ENCODE assay signal across 35 cellular contexts in genomic region chr10:83753490-83753889, GRCh38.
DNase-seq lines count a peak whose midpoint lies in the region; ATAC-seq, FAIRE-seq and TF ChIP-seq lines count a peak whose summit lies in the region.
"Had no signal": no experiment of that assay in that cellular context is flagged by ENCODE, and none has a peak within 500 bp of the region (broad histone marks: within the 10 kb centered on the region; RNA-seq: fewer than 3 reads in every experiment).

No MANE protein-coding gene starts in this region.

- H3K9ac ChIP-seq in K562 (ENCODE audit: insufficient read depth in 1 of 2, low read depth in 2 of 2, low read length in 2 of 2) (no peak overlapping the region), endodermal cell (ENCODE audit: extremely low read depth, low read length, poor library complexity, severe bottlenecking) (no peak overlapping the region)
- H3K9ac ChIP-seq: BLaER1; BLaER1 treated with 17β-estradiol and CSF1 and Interleukin-3, amounts not matched to agents 10 nM and 100 nM had no signal

- H2AFZ ChIP-seq in K562 (ENCODE audit: low read depth, low read length) = no peak overlapping the region

- peaks cover 20% of the 10 kb centered on the region for H3K27me3 Mint-ChIP-seq in endodermal cell (ENCODE audit: insufficient read depth)
- no peaks in the 10 kb centered on the region for H3K27me3 Mint-ChIP-seq in activated T-helper 1 cell treated with anti-CD3 and anti-CD28 coated beads, Interleukin-12 subunit alpha, Interleukin-12 subunit beta, Interleukin-2, Interleukin-4 antibody, amounts not matched to agents 30 ng/mL and 10 ng/mL and 1 ng/mL, durations not matched to agents 14 hours and 24 hours and 36 hours (ENCODE audit: insufficient read depth)
- H3K27me3 Mint-ChIP-seq: B cell; CD4-positive, alpha-beta memory T cell; CD4-positive, alpha-beta T cell; CD4-positive, CD25-positive, alpha-beta regulatory T cell had no signal

- H3K9me3 Mint-ChIP-seq in endodermal cell = peaks cover 62% of the 10 kb centered on the region
- peaks cover 52% of the 10 kb centered on the region for H3K9me3 Mint-ChIP-seq in activated T-helper 1 cell treated with anti-CD3 and anti-CD28 coated beads, Interleukin-12 subunit alpha, Interleukin-12 subunit beta, Interleukin-2, Interleukin-4 antibody, amounts not matched to agents 30 ng/mL and 10 ng/mL and 1 ng/mL, durations not matched to agents 14 hours and 24 hours and 36 hours

- H3K9me1 ChIP-seq in K562 (ENCODE audit: control insufficient read depth, insufficient read depth, low read length) = no peaks in the 10 kb centered on the region

- H3K4me1 Mint-ChIP-seq in endodermal cell = no peaks in the 10 kb centered on the region
- no peaks in the 10 kb centered on the region for H3K4me1 Mint-ChIP-seq in activated T-helper 1 cell treated with anti-CD3 and anti-CD28 coated beads, Interleukin-12 subunit alpha, Interleukin-12 subunit beta, Interleukin-2, Interleukin-4 antibody, amounts not matched to agents 30 ng/mL and 10 ng/mL and 1 ng/mL, durations not matched to agents 14 hours and 24 hours and 36 hours (ENCODE audit: low read depth)
- H3K4me1 Mint-ChIP-seq: B cell; CD14-positive monocyte; CD4-positive, CD25-positive, alpha-beta regulatory T cell; CD8-positive, alpha-beta memory T cell had no signal

- intact Hi-C loops in K562 (cut with micrococcal nuclease) = no loop called here
- intact Hi-C loops in activated T-helper 1 cell treated with anti-CD3 and anti-CD28 coated beads, Interleukin-12 subunit alpha, Interleukin-12 subunit beta, Interleukin-2, Interleukin-4 antibody, amounts not matched to agents 30 ng/mL and 10 ng/mL and 1 ng/mL, durations not matched to agents 14 hours and 24 hours and 36 hours (cut with micrococcal nuclease) = no loop called here

- WGBS in K562 (ENCODE audit: insufficient coverage, low coverage, missing lambda C conversion rate) = 0% methylated on average over 2 of the region's 2 CpGs
- 79 to 93% methylated on average over 2 of the region's 2 CpGs for WGBS in endodermal cell (ENCODE audit: insufficient coverage in 1 of 2, insufficient read length in 1 of 2), 2 experiments

- H3K9me3 ChIP-seq in HEK293 (ENCODE audit: control insufficient read depth, insufficient read depth, low read depth, low read length) (no peaks in the 10 kb centered on the region), K562 (replicated peaks; ENCODE audit: control insufficient read depth, insufficient read depth, low read depth, low read length) (no peaks in the 10 kb centered on the region; the same call in 1 of the 2 replicates), endodermal cell (ENCODE audit: control insufficient read depth, low read length) (peaks cover 42% of the 10 kb centered on the region)
- H3K9me3 ChIP-seq: BE2C had no signal

- no peak overlapping the region for H3K4me3 Mint-ChIP-seq in endodermal cell
- no peak overlapping the region for H3K4me3 Mint-ChIP-seq in activated T-helper 1 cell treated with anti-CD3 and anti-CD28 coated beads, Interleukin-12 subunit alpha, Interleukin-12 subunit beta, Interleukin-2, Interleukin-4 antibody, amounts not matched to agents 30 ng/mL and 10 ng/mL and 1 ng/mL, durations not matched to agents 14 hours and 24 hours and 36 hours
- H3K4me3 Mint-ChIP-seq: B cell; CD14-positive monocyte; CD4-positive, alpha-beta T cell; CD4-positive, CD25-positive, alpha-beta regulatory T cell; CD8-positive, alpha-beta memory T cell; CD8-positive, alpha-beta T cell had no signal

- no peak for ATAC-seq in K562
- ATAC-seq: A549; CD8-positive, alpha-beta T cell had no signal

- H3K79me2 ChIP-seq in K562 (ENCODE audit: control insufficient read depth, insufficient read depth, low read length) = no peaks in the 10 kb centered on the region

- no peak for DNase-seq in K562 (ENCODE audit: extremely low read depth in 1 of 4, low spot score in 3 of 4)
- no peak for DNase-seq in endodermal cell
- DNase-seq in activated T-helper 1 cell treated with anti-CD3 and anti-CD28 coated beads, Interleukin-12 subunit alpha, Interleukin-12 subunit beta, Interleukin-2, Interleukin-4 antibody, amounts not matched to agents 30 ng/mL and 10 ng/mL and 1 ng/mL, durations not matched to agents 14 hours and 24 hours and 36 hours (ENCODE audit: low spot score) = no peak
- DNase-seq in effector CD4-positive, alpha-beta T cell = no peak
- no peak for DNase-seq in inferior parietal cortex (ENCODE audit: extremely low spot score)
- DNase-seq: 8988T; ACHN; AML-193; BE2C; C1 segment of cervical spinal cord; Caco-2; Calu3; CD4-positive, alpha-beta memory T cell; CD4-positive, alpha-beta T cell; CD4-positive, CD25-positive, alpha-beta regulatory T cell; CD8-positive, alpha-beta memory T cell; CD8-positive, alpha-beta T cell; COR-L47; DMS 273 treated with DMSO at 0.1 percent for 48 hours; DMS153; DMS53; DMS79; DMS79 treated with DMSO at 0.1 percent for 48 hours; DND-41; EL had no signal

- peaks cover 9% of the 10 kb centered on the region for H3K36me3 Mint-ChIP-seq in endodermal cell (ENCODE audit: low read depth)
- H3K36me3 Mint-ChIP-seq in activated T-helper 1 cell treated with anti-CD3 and anti-CD28 coated beads, Interleukin-12 subunit alpha, Interleukin-12 subunit beta, Interleukin-2, Interleukin-4 antibody, amounts not matched to agents 30 ng/mL and 10 ng/mL and 1 ng/mL, durations not matched to agents 14 hours and 24 hours and 36 hours (ENCODE audit: low read depth) = no peaks in the 10 kb centered on the region
- H3K36me3 Mint-ChIP-seq: CD14-positive monocyte; CD4-positive, CD25-positive, alpha-beta regulatory T cell; CD8-positive, alpha-beta T cell had no signal

- H3K27ac ChIP-seq in HEK293 (ENCODE audit: extremely low read depth, low read depth, low read length) = no peak overlapping the region
- no peak overlapping the region for H3K27ac ChIP-seq in K562 (ENCODE audit: extremely low read depth, low read depth, low read length)
- H3K27ac ChIP-seq in endodermal cell (ENCODE audit: low read depth, low read length) = no peak overlapping the region
- H3K27ac ChIP-seq: 22Rv1; A549; BLaER1; BLaER1 treated with 17β-estradiol and CSF1 and Interleukin-3, amounts not matched to agents 10 nM and 100 nM; C4-2B had no signal

- H3K27ac Mint-ChIP-seq in endodermal cell = no peak overlapping the region
- no peak overlapping the region for H3K27ac Mint-ChIP-seq in activated T-helper 1 cell treated with anti-CD3 and anti-CD28 coated beads, Interleukin-12 subunit alpha, Interleukin-12 subunit beta, Interleukin-2, Interleukin-4 antibody, amounts not matched to agents 30 ng/mL and 10 ng/mL and 1 ng/mL, durations not matched to agents 14 hours and 24 hours and 36 hours
- H3K27ac Mint-ChIP-seq: B cell; CD14-positive monocyte; CD4-positive, alpha-beta memory T cell; CD4-positive, alpha-beta T cell; CD4-positive, CD25-positive, alpha-beta regulatory T cell; CD8-positive, alpha-beta memory T cell; CD8-positive, alpha-beta T cell had no signal

- POLR2A ChIA-PET in HEK293 (lab: Yijun Ruan, JAX) = no interaction called here
- POLR2A ChIA-PET in K562 (lab: Yijun Ruan, JAX) = no interaction called here

- no peak for TF ChIP-seq RAD21 in K562 (CRISPR knock-in tag; conservative IDR thresholded peaks at IDR 0.05 in 1 of 2, IDR thresholded peaks at IDR 0.05 in 1 of 2)

- H3K27me3 ChIP-seq in K562 (ENCODE audit: control insufficient read depth in 2 of 2, insufficient read depth in 2 of 2, low read length in 2 of 2) (no peaks in the 10 kb centered on the region), endodermal cell (ENCODE audit: control insufficient read depth, insufficient read depth, low read length, poor library complexity, severe bottlenecking) (no peaks in the 10 kb centered on the region)
- H3K27me3 ChIP-seq: BE2C; BLaER1; BLaER1 treated with 17β-estradiol and CSF1 and Interleukin-3, amounts not matched to agents 10 nM and 100 nM had no signal

- CTCF ChIA-PET in HEK293 (lab: Yijun Ruan, JAX) = no interaction called here
- CTCF ChIA-PET in K562 (lab: Yijun Ruan, JAX; ENCODE audit: low intra/inter-chr PET ratio) = no interaction called here

- no peak for TF ChIP-seq POLR2A in K562 (conservative IDR thresholded peaks at IDR 0.05)

- TF ChIP-seq CTCF in HEK293 (tag by site-specific recombination; IDR thresholded peaks at IDR 0.05) = no peak
- TF ChIP-seq CTCF in K562 (IDR thresholded peaks at IDR 0.05 in 2 of 3, conservative IDR thresholded peaks at IDR 0.05 in 1 of 3; ENCODE audit: insufficient read depth in 2 of 3, low read depth in 1 of 3, low read length in 3 of 3) = no peak
- TF ChIP-seq CTCF in endodermal cell (conservative IDR thresholded peaks at IDR 0.05) = no peak

- in situ Hi-C loops in K562 (cut with MboI) = no loop called here

- no peak for FAIRE-seq in K562 (lab: Jason Lieb, UNC)
- FAIRE-seq: A204.1, A549, D721Med had no signal

- no peaks in the 10 kb centered on the region for H4K20me1 ChIP-seq in K562 (replicated peaks; ENCODE audit: control insufficient read depth, insufficient read depth, low read length)
- H4K20me1 ChIP-seq: BLaER1; BLaER1 treated with 17β-estradiol and CSF1 and Interleukin-3, amounts not matched to agents 10 nM and 100 nM had no signal

- no TSS peak for BruUV-seq in K562 (replicated peaks; lab: Mats Ljungman, UMichigan)

- no peak overlapping the region for H3K4me3 ChIP-seq in HEK293 (ENCODE audit: low read depth, low read length)
- no peak overlapping the region for H3K4me3 ChIP-seq in K562
- H3K4me3 ChIP-seq in endodermal cell (ENCODE audit: low read length) = peak overlapping the region; percentile 47
- H3K4me3 ChIP-seq: A549; BLaER1; BLaER1 treated with 17β-estradiol and CSF1 and Interleukin-3, amounts not matched to agents 10 nM and 100 nM had no signal

- no peak overlapping the region for H3K4me2 ChIP-seq in K562 (ENCODE audit: insufficient read depth, low read length)
- H3K4me2 ChIP-seq: A549; BLaER1; BLaER1 treated with 17β-estradiol and CSF1 and Interleukin-3, amounts not matched to agents 10 nM and 100 nM had no signal

- no peaks in the 10 kb centered on the region for H3K36me3 ChIP-seq in HEK293 (ENCODE audit: control insufficient read depth in 2 of 2, insufficient read depth in 1 of 2, low read length in 2 of 2)
- no peaks in the 10 kb centered on the region for H3K36me3 ChIP-seq in K562 (ENCODE audit: control insufficient read depth, insufficient read depth, low read length)
- H3K36me3 ChIP-seq in endodermal cell (ENCODE audit: control insufficient read depth, insufficient read depth, low read length) = no peaks in the 10 kb centered on the region
- H3K36me3 ChIP-seq: BE2C; BLaER1; BLaER1 treated with 17β-estradiol and CSF1 and Interleukin-3, amounts not matched to agents 10 nM and 100 nM had no signal

- H3K4me1 ChIP-seq in HEK293 (ENCODE audit: control insufficient read depth, insufficient read depth, low read length) (no peaks in the 10 kb centered on the region), K562 (replicated peaks in 1 of 2; ENCODE audit: control insufficient read depth in 2 of 2, insufficient read depth in 2 of 2, low read length in 2 of 2) (no peaks in the 10 kb centered on the region), endodermal cell (ENCODE audit: control insufficient read depth, insufficient read depth, low read length) (no peaks in the 10 kb centered on the region)
- H3K4me1 ChIP-seq: A549; BE2C; BLaER1; BLaER1 treated with 17β-estradiol and CSF1 and Interleukin-3, amounts not matched to agents 10 nM and 100 nM; Caco-2 had no signal

- no peak for TF ChIP-seq EP300 in K562 (IDR thresholded peaks at IDR 0.05; ENCODE audit: low read length)

TF ChIP-seq in HEK293, 187 proteins besides CTCF, POLR2A, EP300 and RAD21 (continues in another document):
- peak; percentile 75 for TF ChIP-seq ZNF707 (tag by site-specific recombination; IDR thresholded peaks at IDR 0.05)

Comparison
In these comparisons a context has a peak if more than half of its experiments do, and no peak if none do; other contexts are left out.
1. Of the 44 proteins assayed by ChIP-seq in both K562 and HEK293: peak only in K562: none; only in HEK293: none; in both: ZNF707; in neither: 43.